Comparison of ENCODE assay signal across 24 cellular contexts in genomic region chr14:105285174-105285573, GRCh38.
"Had no signal": no experiment of that assay in that cellular context is flagged by ENCODE, and none has a peak within 500 bp of the region (broad histone marks: within the 10 kb centered on the region; RNA-seq: fewer than 3 reads in every experiment).

No MANE protein-coding gene starts in this region.

- H3K36me3 Mint-ChIP-seq: activated naive CD4-positive, alpha-beta T cell treated with anti-CD3 and anti-CD28 coated beads, Interleukin-2, amount 50 U/mL, for 24 hours; natural killer cell treated with Interleukin-12 subunit alpha and Interleukin-12 subunit beta and Interleukin-15 and Interleukin-18, amount 100 ng/mL, for 72 hours had no signal

- H3K4me3 ChIP-seq: heart right ventricle, lower lobe of right lung, spleen, testis had no signal

- H3K4me3 Mint-ChIP-seq: activated CD4-positive, alpha-beta memory T cell treated with anti-CD3 and anti-CD28 coated beads, Interleukin-2, amount 10 ng/mL, durations not matched to agents 7 days and 5 days; activated CD4-positive, alpha-beta T cell treated with anti-CD3 and anti-CD28 coated beads, Interleukin-2, amount 10 ng/mL, durations not matched to agents 7 days and 5 days; activated naive CD4-positive, alpha-beta T cell treated with anti-CD3 and anti-CD28 coated beads, Interleukin-2, amount 50 U/mL, for 24 hours; activated naive CD8-positive, alpha-beta T cell treated with anti-CD3 and anti-CD28 coated beads, Interleukin-2, amount 50 U/mL, for 24 hours; activated T-cell treated with anti-CD3 and anti-CD28 coated beads, Interleukin-2, amount 50 U/mL, for 24 hours; natural killer cell treated with Interleukin-12 subunit alpha and Interleukin-12 subunit beta and Interleukin-15 and Interleukin-18, amount 100 ng/mL, for 72 hours had no signal

- H3K9me3 Mint-ChIP-seq: activated CD4-positive, alpha-beta memory T cell treated with anti-CD3 and anti-CD28 coated beads, Interleukin-2, amount 10 ng/mL, durations not matched to agents 7 days and 5 days; activated CD4-positive, alpha-beta T cell treated with anti-CD3 and anti-CD28 coated beads, Interleukin-2, amount 10 ng/mL, durations not matched to agents 7 days and 5 days; activated naive CD4-positive, alpha-beta T cell treated with anti-CD3 and anti-CD28 coated beads, Interleukin-2, amount 50 U/mL, for 24 hours; activated naive CD8-positive, alpha-beta T cell treated with anti-CD3 and anti-CD28 coated beads, Interleukin-2, amount 50 U/mL, for 24 hours; activated T-cell treated with anti-CD3 and anti-CD28 coated beads, Interleukin-2, amount 50 U/mL, for 24 hours; activated T-helper 2 cell treated with anti-CD3 and anti-CD28 coated beads, Interferon-gamma antibody, Interleukin-2, Interleukin-4, amounts not matched to agents 10 μg/mL and 5 μg/mL and 100 μg/mL, durations not matched to agents 14 hours and 24 hours and 36 hours; natural killer cell treated with Interleukin-12 subunit alpha and Interleukin-12 subunit beta and Interleukin-15 and Interleukin-18, amount 100 ng/mL, for 72 hours had no signal

- H3K27ac Mint-ChIP-seq: activated CD4-positive, alpha-beta memory T cell treated with anti-CD3 and anti-CD28 coated beads, Interleukin-2, amount 10 ng/mL, durations not matched to agents 7 days and 5 days; activated CD4-positive, alpha-beta T cell treated with anti-CD3 and anti-CD28 coated beads, Interleukin-2, amount 10 ng/mL, durations not matched to agents 7 days and 5 days; activated naive CD4-positive, alpha-beta T cell treated with anti-CD3 and anti-CD28 coated beads, Interleukin-2, amount 50 U/mL, for 24 hours; activated naive CD8-positive, alpha-beta T cell treated with anti-CD3 and anti-CD28 coated beads, Interleukin-2, amount 50 U/mL, for 24 hours; activated T-helper 2 cell treated with anti-CD3 and anti-CD28 coated beads, Interferon-gamma antibody, Interleukin-2, Interleukin-4, amounts not matched to agents 10 μg/mL and 5 μg/mL and 100 μg/mL, durations not matched to agents 14 hours and 24 hours and 36 hours; natural killer cell treated with Interleukin-12 subunit alpha and Interleukin-12 subunit beta and Interleukin-15 and Interleukin-18, amount 100 ng/mL, for 72 hours had no signal

- ATAC-seq: activated naive CD8-positive, alpha-beta T cell treated with anti-CD3 and anti-CD28 coated beads, Interleukin-2, amount 50 U/mL, for 24 hours; esophagus mucosa; lower lobe of right lung; natural killer cell treated with Interleukin-12 subunit alpha and Interleukin-12 subunit beta and Interleukin-15 and Interleukin-18, amount 100 ng/mL, for 72 hours; right cardiac atrium had no signal

- H3K27me3 Mint-ChIP-seq: activated CD4-positive, alpha-beta memory T cell treated with anti-CD3 and anti-CD28 coated beads, Interleukin-2, amount 10 ng/mL, durations not matched to agents 7 days and 5 days; activated CD4-positive, alpha-beta T cell treated with anti-CD3 and anti-CD28 coated beads, Interleukin-2, amount 10 ng/mL, durations not matched to agents 7 days and 5 days; activated naive CD4-positive, alpha-beta T cell treated with anti-CD3 and anti-CD28 coated beads, Interleukin-2, amount 50 U/mL, for 24 hours; activated naive CD8-positive, alpha-beta T cell treated with anti-CD3 and anti-CD28 coated beads, Interleukin-2, amount 50 U/mL, for 24 hours; activated T-cell treated with anti-CD3 and anti-CD28 coated beads, Interleukin-2, amount 50 U/mL, for 24 hours; natural killer cell treated with Interleukin-12 subunit alpha and Interleukin-12 subunit beta and Interleukin-15 and Interleukin-18, amount 100 ng/mL, for 72 hours had no signal

- H3K27ac ChIP-seq: heart right ventricle, lower lobe of right lung, spleen, testis had no signal

- H3K9me3 ChIP-seq: heart right ventricle, lower lobe of right lung, spleen, testis had no signal

- H3K4me1 ChIP-seq: testis had no signal

- H3K27me3 ChIP-seq: heart right ventricle, spleen, testis had no signal

- DNase-seq: activated CD4-positive, alpha-beta memory T cell treated with anti-CD3 and anti-CD28 coated beads, Interleukin-2, amount 10 ng/mL, durations not matched to agents 7 days and 5 days; activated CD4-positive, alpha-beta T cell treated with anti-CD3 and anti-CD28 coated beads, Interleukin-2, amount 10 ng/mL, durations not matched to agents 7 days and 5 days; activated CD4-positive, CD25-positive, alpha-beta regulatory T cell treated with anti-CD3 and anti-CD28 coated beads, Interleukin-2, amount 50 U/mL, for 72 hours; activated CD8-positive, alpha-beta memory T cell treated with anti-CD3 and anti-CD28 coated beads, Interleukin-2, amount 50 U/mL, for 48 hours; activated naive CD8-positive, alpha-beta T cell treated with anti-CD3 and anti-CD28 coated beads, Interleukin-2, amount 50 U/mL, for 24 hours; activated T-cell treated with anti-CD3 and anti-CD28 coated beads, Interleukin-2, amount 50 U/mL, for 24 hours; amygdala; caudate nucleus; cortex of kidney; foreskin fibroblast; heart right ventricle; lower lobe of right lung; mesenchymal stem cell; posterior cingulate gyrus; right cardiac atrium; spleen; stimulated activated naive CD4-positive, alpha-beta T cell; T-helper 2 cell; testis; trophoblast cell had no signal
